11 cellular contexts compared by ENCODE assay signal in the genomic region with DNA sequence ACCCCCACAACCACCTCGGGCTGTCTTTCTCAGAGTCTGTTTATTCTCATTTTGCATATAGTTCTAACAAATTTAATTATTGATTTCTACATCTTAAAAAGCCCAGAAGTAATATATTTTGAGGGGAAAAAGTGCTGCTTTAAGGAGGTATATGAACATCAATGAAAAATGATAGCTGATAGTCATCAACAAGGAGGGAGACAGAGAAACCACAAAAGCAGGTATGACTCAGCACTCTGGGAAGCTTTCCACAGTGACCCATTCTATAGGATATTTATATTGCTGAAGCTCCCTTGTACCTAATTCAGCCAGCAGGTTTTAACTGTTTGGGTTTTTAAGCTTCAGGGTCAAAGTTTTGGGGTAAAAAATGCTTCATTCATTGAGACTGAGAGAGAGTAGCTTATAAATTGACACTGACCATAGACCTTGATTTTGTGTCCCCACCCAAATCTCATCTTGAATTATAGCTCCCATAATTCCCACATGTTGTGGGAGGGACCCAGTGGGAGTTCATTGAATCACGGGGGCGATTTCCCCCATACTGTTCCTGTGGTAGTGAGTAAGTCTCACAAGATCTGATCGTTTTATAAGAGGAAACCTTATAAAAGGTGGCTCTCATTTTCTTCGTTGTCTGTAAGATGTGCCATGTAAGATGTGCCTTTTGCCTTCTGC. TPM values are rescaled to one million over a fixed set of nuclear protein-coding genes. Genes with fewer than 3 reads are reported as not detected.
A peak's percentile ranks its signal among the peaks of the same experiment; 100 is the strongest.
DNase-seq lines count a peak whose midpoint lies in the region; ATAC-seq, FAIRE-seq and TF ChIP-seq lines count a peak whose summit lies in the region.
"Had no signal": no experiment of that assay in that cellular context is flagged by ENCODE, and none has a peak within 500 bp of the region (broad histone marks: within the 10 kb centered on the region; RNA-seq: fewer than 3 reads in every experiment).

No MANE protein-coding gene starts in this region.

- H3K9ac ChIP-seq in endothelial cell of umbilical vein (replicated peaks; ENCODE audit: extremely low read depth, insufficient read depth, low read length): no peak overlapping the region

- peak; percentile 85 for FAIRE-seq in endothelial cell of umbilical vein (lab: Jason Lieb, UNC)

- H3K27me3 ChIP-seq in endothelial cell of umbilical vein (ENCODE audit: control insufficient read depth in 2 of 2, insufficient read depth in 2 of 2, low read length in 2 of 2): no peaks in the 10 kb centered on the region

- no peaks in the 10 kb centered on the region for H3K9me3 ChIP-seq in endothelial cell of umbilical vein (replicated peaks; ENCODE audit: control insufficient read depth, insufficient read depth, low read length)

- no peak for TF ChIP-seq POLR2A in endothelial cell of umbilical vein (IDR thresholded peaks at IDR 0.05; ENCODE audit: low read depth, low read length)

- H3K27me3 Mint-ChIP-seq in natural killer cell (ENCODE audit: low read depth in 2 of 2): no peaks in the 10 kb centered on the region
- no peaks in the 10 kb centered on the region for H3K27me3 Mint-ChIP-seq in natural killer cell treated with Interleukin-12 subunit alpha and Interleukin-12 subunit beta and Interleukin-15 and Interleukin-18, amount 100 ng/mL, for 72 hours
- no peaks in the 10 kb centered on the region for H3K27me3 Mint-ChIP-seq in type B pancreatic cell

- peaks cover 9% of the 10 kb centered on the region for H3K4me1 ChIP-seq in endothelial cell of umbilical vein (ENCODE audit: control insufficient read depth, extremely low read depth, insufficient read depth, low read length)

- H3K4me1 Mint-ChIP-seq in natural killer cell: peaks cover 46 to 50% of the 10 kb centered on the region in 2 donors
- peaks cover 20 to 40% of the 10 kb centered on the region in 2 donors for H3K4me1 Mint-ChIP-seq in natural killer cell treated with Interleukin-12 subunit alpha and Interleukin-12 subunit beta and Interleukin-15 and Interleukin-18, amount 100 ng/mL, for 72 hours (ENCODE audit: low read depth in 2 of 2)
- H3K4me1 Mint-ChIP-seq in type B pancreatic cell (ENCODE audit: unreplicated experiment): peaks cover 10% of the 10 kb centered on the region

- peaks cover 4% of the 10 kb centered on the region for H3K79me2 ChIP-seq in endothelial cell of umbilical vein (ENCODE audit: control insufficient read depth, insufficient read depth, low read length)

- no peak for ATAC-seq in natural killer cell
- no peak for ATAC-seq in natural killer cell treated with Interleukin-12 subunit alpha and Interleukin-12 subunit beta and Interleukin-15 and Interleukin-18, amount 100 ng/mL, for 72 hours
- ATAC-seq: naive thymus-derived CD8-positive, alpha-beta T cell had no signal

- H3K36me3 Mint-ChIP-seq in natural killer cell: peaks cover 7% of the 10 kb centered on the region
- H3K36me3 Mint-ChIP-seq in natural killer cell treated with Interleukin-12 subunit alpha and Interleukin-12 subunit beta and Interleukin-15 and Interleukin-18, amount 100 ng/mL, for 72 hours: no peaks in the 10 kb centered on the region
- H3K36me3 Mint-ChIP-seq in type B pancreatic cell: peaks cover 35% of the 10 kb centered on the region

- intact Hi-C loops in natural killer cell (cut with micrococcal nuclease): no loop called here
- intact Hi-C loops in endothelial cell of umbilical vein (cut with micrococcal nuclease): loop anchor here (2.0 kb wide), 1 partner anchor 14 kb away; no protein-coding TSS in a partner anchor

- H3K36me3 ChIP-seq in endothelial cell of umbilical vein (ENCODE audit: control insufficient read depth in 2 of 2, extremely low read depth in 1 of 2, insufficient read depth in 2 of 2, low read length in 2 of 2): peaks cover 5 to 9% of the 10 kb centered on the region in 2 experiments

- TF ChIP-seq CTCF in natural killer cell (IDR thresholded peaks at IDR 0.05): no peak
- no peak for TF ChIP-seq CTCF in endothelial cell of umbilical vein (IDR thresholded peaks at IDR 0.05; ENCODE audit: extremely low read depth in 1 of 2, insufficient read depth in 1 of 2, low read depth in 1 of 2, low read length in 2 of 2)
- TF ChIP-seq CTCF in type B pancreatic cell (conservative IDR thresholded peaks at IDR 0.05): no peak

- H3K4me3 ChIP-seq in endothelial cell of umbilical vein (replicated peaks in 1 of 3; ENCODE audit: insufficient read depth in 1 of 3, low read depth in 1 of 3, low read length in 3 of 3): no peak overlapping the region

- POLR2A ChIA-PET in endothelial cell of umbilical vein (lab: Charles Lee): interaction anchor here (1.0 kb wide), 1 partner anchor 27 kb away, joined by 3 read pairs; the partner anchor contains the start of gene VANGL1

- H3K9me3 Mint-ChIP-seq in natural killer cell: no peaks in the 10 kb centered on the region
- no peaks in the 10 kb centered on the region for H3K9me3 Mint-ChIP-seq in natural killer cell treated with Interleukin-12 subunit alpha and Interleukin-12 subunit beta and Interleukin-15 and Interleukin-18, amount 100 ng/mL, for 72 hours
- H3K9me3 Mint-ChIP-seq in type B pancreatic cell: no peaks in the 10 kb centered on the region
- H3K9me3 Mint-ChIP-seq: naive thymus-derived CD8-positive, alpha-beta T cell had no signal

- H3K27ac Mint-ChIP-seq in natural killer cell: peak overlapping the region; percentile 40 to 69
- peak overlapping the region in 1 of 2 donors; percentile 11 for H3K27ac Mint-ChIP-seq in natural killer cell treated with Interleukin-12 subunit alpha and Interleukin-12 subunit beta and Interleukin-15 and Interleukin-18, amount 100 ng/mL, for 72 hours
- peak overlapping the region; percentile 50 for H3K27ac Mint-ChIP-seq in type B pancreatic cell
- H3K27ac Mint-ChIP-seq: naive thymus-derived CD8-positive, alpha-beta T cell had no signal

- no peak overlapping the region for H3K4me2 ChIP-seq in endothelial cell of umbilical vein (ENCODE audit: insufficient read depth, low read length)

- dilution Hi-C loops in endothelial cell of umbilical vein (cut with MboI; ENCODE audit: extremely low pct_ligation_motif_present, low sequenced_read_pairs): no loop called here

- BruUV-seq in endothelial cell of umbilical vein (replicated peaks; lab: Mats Ljungman, UMichigan): no TSS peak

- no peaks in the 10 kb centered on the region for H3K9me1 ChIP-seq in endothelial cell of umbilical vein (replicated peaks; ENCODE audit: control insufficient read depth, extremely low read depth, insufficient read depth, low read length)

- H3K27ac ChIP-seq in endothelial cell of umbilical vein (ENCODE audit: insufficient read depth, low read depth, low read length): peak overlapping the region; percentile 38

- no peak overlapping the region for H3K4me3 Mint-ChIP-seq in natural killer cell
- no peak overlapping the region for H3K4me3 Mint-ChIP-seq in natural killer cell treated with Interleukin-12 subunit alpha and Interleukin-12 subunit beta and Interleukin-15 and Interleukin-18, amount 100 ng/mL, for 72 hours
- no peak overlapping the region for H3K4me3 Mint-ChIP-seq in type B pancreatic cell
- H3K4me3 Mint-ChIP-seq: naive thymus-derived CD8-positive, alpha-beta T cell had no signal

- DNase-seq in natural killer cell (no peak), RKO (ENCODE audit: low spot score) (peak; percentile 59), endothelial cell of umbilical vein (ENCODE audit: low read depth, low spot score) (peak; percentile 50), type B pancreatic cell (ENCODE audit: extremely low spot score, unreplicated experiment) (no peak)
- no peak for DNase-seq in natural killer cell treated with Interleukin-12 subunit alpha and Interleukin-12 subunit beta and Interleukin-15 and Interleukin-18, amount 100 ng/mL, for 72 hours (ENCODE audit: low spot score)
- DNase-seq in activated CD4-positive, CD25-positive, alpha-beta regulatory T cell treated with anti-CD3 and anti-CD28 coated beads, Interleukin-2, amount 50 U/mL, for 72 hours: no peak
- no peak for DNase-seq in effector CD8-positive, alpha-beta T cell (lab: John Stamatoyannopoulos, UW)
- DNase-seq in activated CD4-positive, alpha-beta T cell treated with anti-CD3 and anti-CD28 coated beads for 4 hours: no peak
- DNase-seq: activated naive CD4-positive, alpha-beta T cell treated with anti-CD3 and anti-CD28 coated beads, Interleukin-2, amount 50 U/mL, for 16 hours; naive thymus-derived CD8-positive, alpha-beta T cell; NCI-H1694 treated with DMSO at 0.1 percent for 48 hours had no signal

- peaks cover 3% of the 10 kb centered on the region for H4K20me1 ChIP-seq in endothelial cell of umbilical vein (replicated peaks; ENCODE audit: control insufficient read depth, extremely low read depth, insufficient read depth, low read length)

- H2AFZ ChIP-seq in endothelial cell of umbilical vein (ENCODE audit: low read depth, low read length): no peak overlapping the region

- CTCF ChIA-PET in endothelial cell of umbilical vein (lab: Charles Lee): interaction anchor here (0.7 to 3.7 kb wide), 13 partner anchors 9 to 73 kb away, joined by 3 to 30 read pairs (median 3); partner anchors contain the start of gene VANGL1

TF ChIP-seq in endothelial cell of umbilical vein, 7 proteins besides CTCF, POLR2A, EP300 and RAD21:
- TF ChIP-seq FOS (IDR thresholded peaks at IDR 0.05; ENCODE audit: borderline replicate concordance, insufficient read depth, low read length) (peak; percentile 67), JUN (IDR thresholded peaks at IDR 0.05; ENCODE audit: borderline replicate concordance, insufficient read depth, insufficient read length, low read depth) (no peak), POLR2AphosphoS5 (IDR thresholded peaks at IDR 0.05; ENCODE audit: insufficient read depth, low read depth, low read length) (no peak), EZH2 (IDR thresholded peaks at IDR 0.05; ENCODE audit: borderline replicate concordance, low read depth, low read length, severe bottlenecking) (no peak), GATA2 (IDR thresholded peaks at IDR 0.05; ENCODE audit: insufficient read depth, insufficient read length, low read depth, low read length) (peak; percentile 74), MYC (IDR thresholded peaks at IDR 0.05; ENCODE audit: low read depth, low read length) (no peak)

RNA-seq across cellular contexts. Expression of gene VANGL1, which starts 27.4 kb away (rescaled TPM):
- 10 to 100 TPM in 2 of 3 donors, 1 to 10 TPM in 1; 6.4 to 14.8 (median 10.3) TPM for total RNA-seq in natural killer cell
- 1 to 10 TPM; 6.5 to 7.3 TPM for total RNA-seq in natural killer cell treated with Interleukin-12 subunit alpha and Interleukin-12 subunit beta and Interleukin-15 and Interleukin-18, amount 100 ng/mL, for 72 hours
- total RNA-seq in endothelial cell of umbilical vein: 23.4 and 24.8 TPM in 2 replicates
- 12.3 and 15.0 TPM in 2 replicates for polyA plus RNA-seq in endothelial cell of umbilical vein
- 10.2 and 10.6 TPM in 2 replicates for polyA plus RNA-seq in endothelial cell of umbilical vein (2011; cell fraction: cytosol; rRNA removed)
- polyA plus RNA-seq in endothelial cell of umbilical vein (2011; cell fraction: nucleus; rRNA removed): 7.5 and 8.7 TPM in 2 replicates
- 13.0 and 16.4 TPM in 2 replicates for polyA plus RNA-seq in endothelial cell of umbilical vein (2012)
- polyA minus RNA-seq in endothelial cell of umbilical vein: 31.5 and 35.3 TPM in 2 replicates
- 6.8 TPM for polyA minus RNA-seq in endothelial cell of umbilical vein (2011; cell fraction: cytosol; rRNA and poly(A)+ RNA removed)
- 9.0 and 11.1 TPM in 2 replicates for polyA minus RNA-seq in endothelial cell of umbilical vein (2011; cell fraction: nucleus; rRNA and poly(A)+ RNA removed)
- 15.3 and 25.6 TPM in 2 replicates for total RNA-seq in type B pancreatic cell (ENCODE audit: low replicate concordance)

Comparison
In these comparisons a context has a peak if more than half of its experiments do, and no peak if none do; other contexts are left out.
1. DNase-seq: peak in RKO (single experiment) and endothelial cell of umbilical vein (single experiment); none in natural killer cell (single experiment), natural killer cell treated with Interleukin-12 subunit alpha and Interleukin-12 subunit beta and Interleukin-15 and Interleukin-18, amount 100 ng/mL, for 72 hours (single experiment), type B pancreatic cell (single experiment), activated CD4-positive, CD25-positive, alpha-beta regulatory T cell treated with anti-CD3 and anti-CD28 coated beads, Interleukin-2, amount 50 U/mL, for 72 hours (single experiment), effector CD8-positive, alpha-beta T cell (single experiment) and activated CD4-positive, alpha-beta T cell treated with anti-CD3 and anti-CD28 coated beads for 4 hours (0 of 2).